Comparison of ENCODE assay signal across 19 cellular contexts in genomic region chr10:69074532-69074931, GRCh38.
A peak's percentile ranks its signal among the peaks of the same experiment; 100 is the strongest.
DNase-seq lines count a peak whose midpoint lies in the region; ATAC-seq and FAIRE-seq lines count a peak whose summit lies in the region.
"Had no signal": no experiment of that assay in that cellular context is flagged by ENCODE, and none has a peak within 500 bp of the region (broad histone marks: within the 10 kb centered on the region; RNA-seq: fewer than 3 reads in every experiment).

No MANE protein-coding gene starts in this region.

- H3K27ac Mint-ChIP-seq in dendritic cell treated with granulocyte-macrophage colony-stimulating factor and Interleukin-4, amounts not matched to agents 40 ng/mL and 50 ng/mL, for 4 days, result peak overlapping the region; percentile 52
- H3K27ac Mint-ChIP-seq in stimulated activated effector memory CD8-positive, alpha-beta T cell treated with anti-CD3 and anti-CD28 coated beads, Interleukin-12 subunit alpha, Interleukin-12 subunit beta, amount 100 ng/mL, for 72 hours, result peak overlapping the region; percentile 56
- H3K27ac Mint-ChIP-seq: B cell; CD4-positive, alpha-beta T cell; HFFc6; IgD-negative memory B cell had no signal

- FAIRE-seq in A204.1 (lab: Jason Lieb, UNC), result peak; percentile 39
- FAIRE-seq in G401.6 (lab: Jason Lieb, UNC), result peak; percentile 48
- FAIRE-seq: D721Med, HepG2 had no signal

- DNase-seq in stimulated activated effector memory CD8-positive, alpha-beta T cell treated with anti-CD3 and anti-CD28 coated beads, Interleukin-12 subunit alpha, Interleukin-12 subunit beta, amount 100 ng/mL, for 72 hours (ENCODE audit: low spot score in 2 of 2), result no peak
- DNase-seq in NCI-H1417 (lab: John Stamatoyannopoulos, UW), result no peak
- no peak for DNase-seq in activated CD8-positive, alpha-beta memory T cell treated with anti-CD3 and anti-CD28 coated beads, Interleukin-2, amount 50 U/mL, for 48 hours
- DNase-seq: 8988T; C1 segment of cervical spinal cord; Caco-2; CD4-positive, alpha-beta T cell; GOT3; H7; HFFc6 had no signal

- no peak overlapping the region for H3K4me3 Mint-ChIP-seq in dendritic cell treated with granulocyte-macrophage colony-stimulating factor and Interleukin-4, amounts not matched to agents 40 ng/mL and 50 ng/mL, for 4 days
- H3K4me3 Mint-ChIP-seq in stimulated activated effector memory CD8-positive, alpha-beta T cell treated with anti-CD3 and anti-CD28 coated beads, Interleukin-12 subunit alpha, Interleukin-12 subunit beta, amount 100 ng/mL, for 72 hours, result no peak overlapping the region
- H3K4me3 Mint-ChIP-seq: B cell; CD4-positive, alpha-beta T cell; HFFc6; IgD-negative memory B cell had no signal

- intact Hi-C loops in dendritic cell treated with granulocyte-macrophage colony-stimulating factor and Interleukin-4, amounts not matched to agents 40 ng/mL and 50 ng/mL, for 4 days (cut with micrococcal nuclease), result no loop called here

- no peaks in the 10 kb centered on the region for H3K36me3 Mint-ChIP-seq in dendritic cell treated with granulocyte-macrophage colony-stimulating factor and Interleukin-4, amounts not matched to agents 40 ng/mL and 50 ng/mL, for 4 days (ENCODE audit: low read depth)
- H3K36me3 Mint-ChIP-seq in stimulated activated effector memory CD8-positive, alpha-beta T cell treated with anti-CD3 and anti-CD28 coated beads, Interleukin-12 subunit alpha, Interleukin-12 subunit beta, amount 100 ng/mL, for 72 hours, result no peaks in the 10 kb centered on the region
- H3K36me3 Mint-ChIP-seq: IgD-negative memory B cell had no signal

- no peaks in the 10 kb centered on the region for H3K27me3 Mint-ChIP-seq in dendritic cell treated with granulocyte-macrophage colony-stimulating factor and Interleukin-4, amounts not matched to agents 40 ng/mL and 50 ng/mL, for 4 days
- H3K27me3 Mint-ChIP-seq: B cell; CD4-positive, alpha-beta T cell had no signal

- peaks cover 48% of the 10 kb centered on the region for H3K4me1 Mint-ChIP-seq in dendritic cell treated with granulocyte-macrophage colony-stimulating factor and Interleukin-4, amounts not matched to agents 40 ng/mL and 50 ng/mL, for 4 days (ENCODE audit: low read depth)
- peaks cover 7% of the 10 kb centered on the region for H3K4me1 Mint-ChIP-seq in stimulated activated effector memory CD8-positive, alpha-beta T cell treated with anti-CD3 and anti-CD28 coated beads, Interleukin-12 subunit alpha, Interleukin-12 subunit beta, amount 100 ng/mL, for 72 hours
- H3K4me1 Mint-ChIP-seq: B cell had no signal

- H3K9me3 Mint-ChIP-seq in dendritic cell treated with granulocyte-macrophage colony-stimulating factor and Interleukin-4, amounts not matched to agents 40 ng/mL and 50 ng/mL, for 4 days, result no peaks in the 10 kb centered on the region
- H3K9me3 Mint-ChIP-seq in stimulated activated effector memory CD8-positive, alpha-beta T cell treated with anti-CD3 and anti-CD28 coated beads, Interleukin-12 subunit alpha, Interleukin-12 subunit beta, amount 100 ng/mL, for 72 hours, result no peaks in the 10 kb centered on the region
- H3K9me3 Mint-ChIP-seq: CD4-positive, alpha-beta T cell; HFFc6; IgD-negative memory B cell had no signal

- no peak for ATAC-seq in stimulated activated effector memory CD8-positive, alpha-beta T cell treated with anti-CD3 and anti-CD28 coated beads, Interleukin-12 subunit alpha, Interleukin-12 subunit beta, amount 100 ng/mL, for 72 hours
- ATAC-seq in HG02798 (IDR thresholded peaks at IDR 0.05; ENCODE audit: poor library complexity, unreplicated experiment), result no peak
- ATAC-seq: HCT116, HepG2 had no signal
